ENCODE assay signal across 7 cellular contexts in the genomic region with DNA sequence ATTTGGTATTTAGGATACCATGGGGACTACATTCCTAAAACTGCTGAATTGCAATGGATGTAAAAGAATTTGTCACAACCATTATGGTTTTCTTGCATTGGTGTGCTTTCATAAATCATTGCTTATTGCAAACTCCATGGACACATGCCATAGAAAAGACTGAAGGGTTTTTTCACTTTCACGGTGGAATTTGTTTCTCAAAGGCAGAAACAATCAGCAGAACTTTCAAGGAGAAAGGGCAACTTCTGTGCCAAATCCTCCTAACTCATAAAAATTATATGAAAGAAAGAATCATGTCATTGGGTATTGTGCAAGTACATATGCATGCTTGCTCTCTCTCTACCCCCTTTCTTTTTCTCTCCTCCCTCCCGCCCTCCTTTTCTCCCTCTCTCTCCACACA.
"Had no signal": no experiment of that assay in that cellular context is flagged by ENCODE, and none has a peak within 500 bp of the region (broad histone marks: within the 10 kb centered on the region; RNA-seq: fewer than 3 reads in every experiment).

No MANE protein-coding gene starts in this region.

- H2AFZ ChIP-seq: GM23338 had no signal

- H3K36me3 Mint-ChIP-seq: IgD-negative memory B cell had no signal

- H3K4me3 Mint-ChIP-seq: GM23338, H9, HFFc6, IgD-negative memory B cell had no signal

- H3K27ac ChIP-seq: HL-60 had no signal

- H3K4me2 ChIP-seq: GM23338 had no signal

- H3K27ac Mint-ChIP-seq: GM23338, HFFc6, IgD-negative memory B cell had no signal

- H3K9me3 Mint-ChIP-seq: GM23338, H9 had no signal

- H3K27me3 Mint-ChIP-seq: IgD-negative memory B cell had no signal

- H3K4me1 Mint-ChIP-seq: IgD-negative memory B cell had no signal

- H3K4me3 ChIP-seq: GM23338 had no signal

- ATAC-seq: GM23338, HCT116, HepG2 had no signal

- DNase-seq: H9, HFFc6 had no signal
